8 cellular contexts compared by ENCODE assay signal in genomic region chr2:86195055-86195807, GRCh38. TPM values are rescaled to one million over a fixed set of nuclear protein-coding genes. Genes with fewer than 3 reads are reported as not detected.
DNase-seq lines count a peak whose midpoint lies in the region; ATAC-seq and TF ChIP-seq lines count a peak whose summit lies in the region.

TSS of gene IMMT (minus strand) at chr2:86195462. CDS start at chr2:86195382, 80 bp downstream.

- TF ChIP-seq CTCF in AG09319 (IDR thresholded peaks at IDR 0.05; ENCODE audit: low read depth, low read length) (no peak), kidney epithelial cell (IDR thresholded peaks at IDR 0.05; ENCODE audit: insufficient read depth, low read length, poor library complexity, severe bottlenecking) (no peak)

- DNase-seq in AG09319 (ENCODE audit: extremely low read depth, low read depth) (peak; percentile 93), NCI-H446 treated with DMSO at 0.1 percent for 48 hours (lab: John Stamatoyannopoulos, UW) (peak; percentile 95), cerebellum (ENCODE audit: low spot score) (peak; percentile 95), kidney epithelial cell (ENCODE audit: low read depth) (peak; percentile 85)
- DNase-seq in activated CD4-positive, alpha-beta T cell treated with anti-CD3 and anti-CD28 coated beads for 1 hour: peak; percentile 91
- DNase-seq in stimulated activated CD4-positive, alpha-beta T cell treated with anti-CD3 and anti-CD28 coated beads, Interleukin-15, amount 100 ng/mL, for 48 hours (ENCODE audit: low read depth in 2 of 2): peak; percentile 90 to 95

- ATAC-seq in GM19035 (IDR thresholded peaks at IDR 0.05; ENCODE audit: unreplicated experiment): peak; percentile 87
- ATAC-seq in HG03354 (IDR thresholded peaks at IDR 0.05; ENCODE audit: poor library complexity, severe bottlenecking, unreplicated experiment): peak; percentile 89

- H3K36me3 ChIP-seq in kidney epithelial cell (ENCODE audit: control insufficient read depth, insufficient read depth, low read length): no peaks in the 10 kb centered on the region

- H3K27me3 ChIP-seq in kidney epithelial cell (ENCODE audit: control insufficient read depth, insufficient read depth, low read length): no peaks in the 10 kb centered on the region

- peak within 1 kb of the TSS; percentile 96 for H3K4me3 ChIP-seq in kidney epithelial cell (ENCODE audit: low read depth, low read length)

RNA-seq across cellular contexts. Expression of gene IMMT, which starts in this region (rescaled TPM):
- total RNA-seq in cerebellum: 51.2 TPM
- 66.9 and 77.2 TPM in 2 replicates for total RNA-seq in kidney epithelial cell

Comparison
In these comparisons a context has a peak if more than half of its experiments do, and no peak if none do; other contexts are left out.
1. Peak in every context shown above with its lines: DNase-seq, ATAC-seq and H3K4me3 ChIP-seq.